Comparison of ENCODE assay signal across 1 cellular context in genomic region chr20:62639765-62640164, GRCh38.
TF ChIP-seq lines count a peak whose summit lies in the region.

No MANE protein-coding gene starts in this region.

TF ChIP-seq in HepG2, 621 proteins besides CTCF, POLR2A, EP300 and RAD21 (continued from another document and continues in another):
- TF ChIP-seq, protein P1, sequence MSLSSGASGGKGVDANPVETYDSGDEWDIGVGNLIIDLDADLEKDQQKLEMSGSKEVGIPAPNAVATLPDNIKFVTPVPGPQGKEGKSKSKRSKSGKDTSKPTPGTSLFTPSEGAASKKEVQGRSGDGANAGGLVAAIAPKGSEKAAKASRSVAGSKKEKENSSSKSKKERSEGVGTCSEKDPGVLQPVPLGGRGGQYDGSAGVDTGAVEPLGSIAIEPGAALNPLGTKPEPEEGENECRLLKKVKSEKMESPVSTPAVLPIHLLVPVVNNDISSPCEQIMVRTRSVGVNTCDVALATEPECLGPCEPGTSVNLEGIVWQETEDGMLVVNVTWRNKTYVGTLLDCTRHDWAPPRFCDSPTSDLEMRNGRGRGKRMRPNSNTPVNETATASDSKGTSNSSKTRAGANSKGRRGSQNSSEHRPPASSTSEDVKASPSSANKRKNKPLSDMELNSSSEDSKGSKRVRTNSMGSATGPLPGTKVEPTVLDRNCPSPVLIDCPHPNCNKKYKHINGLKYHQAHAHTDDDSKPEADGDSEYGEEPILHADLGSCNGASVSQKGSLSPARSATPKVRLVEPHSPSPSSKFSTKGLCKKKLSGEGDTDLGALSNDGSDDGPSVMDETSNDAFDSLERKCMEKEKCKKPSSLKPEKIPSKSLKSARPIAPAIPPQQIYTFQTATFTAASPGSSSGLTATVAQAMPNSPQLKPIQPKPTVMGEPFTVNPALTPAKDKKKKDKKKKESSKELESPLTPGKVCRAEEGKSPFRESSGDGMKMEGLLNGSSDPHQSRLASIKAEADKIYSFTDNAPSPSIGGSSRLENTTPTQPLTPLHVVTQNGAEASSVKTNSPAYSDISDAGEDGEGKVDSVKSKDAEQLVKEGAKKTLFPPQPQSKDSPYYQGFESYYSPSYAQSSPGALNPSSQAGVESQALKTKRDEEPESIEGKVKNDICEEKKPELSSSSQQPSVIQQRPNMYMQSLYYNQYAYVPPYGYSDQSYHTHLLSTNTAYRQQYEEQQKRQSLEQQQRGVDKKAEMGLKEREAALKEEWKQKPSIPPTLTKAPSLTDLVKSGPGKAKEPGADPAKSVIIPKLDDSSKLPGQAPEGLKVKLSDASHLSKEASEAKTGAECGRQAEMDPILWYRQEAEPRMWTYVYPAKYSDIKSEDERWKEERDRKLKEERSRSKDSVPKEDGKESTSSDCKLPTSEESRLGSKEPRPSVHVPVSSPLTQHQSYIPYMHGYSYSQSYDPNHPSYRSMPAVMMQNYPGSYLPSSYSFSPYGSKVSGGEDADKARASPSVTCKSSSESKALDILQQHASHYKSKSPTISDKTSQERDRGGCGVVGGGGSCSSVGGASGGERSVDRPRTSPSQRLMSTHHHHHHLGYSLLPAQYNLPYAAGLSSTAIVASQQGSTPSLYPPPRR (CRISPR knock-in tag; IDR thresholded peaks at IDR 0.05; ENCODE audit: borderline replicate concordance), result peak; percentile 93
- TF ChIP-seq TEAD3 (CRISPR knock-in tag; optimal IDR thresholded peaks at IDR 0.05; ENCODE audit: borderline replicate concordance), result peak; percentile 66
- no peak for TF ChIP-seq SMARCE1 (IDR thresholded peaks at IDR 0.05; ENCODE audit: borderline replicate concordance)
- peak; percentile 78; the same call in 1 of the 2 replicates for TF ChIP-seq MIER3 (CRISPR knock-in tag; IDR thresholded peaks at IDR 0.05; ENCODE audit: borderline replicate concordance)
- TF ChIP-seq ZNF75D (CRISPR knock-in tag; IDR thresholded peaks at IDR 0.05; ENCODE audit: borderline replicate concordance), result no peak
- no peak for TF ChIP-seq ZFY (CRISPR knock-in tag; IDR thresholded peaks at IDR 0.05)
- TF ChIP-seq, protein P2, sequence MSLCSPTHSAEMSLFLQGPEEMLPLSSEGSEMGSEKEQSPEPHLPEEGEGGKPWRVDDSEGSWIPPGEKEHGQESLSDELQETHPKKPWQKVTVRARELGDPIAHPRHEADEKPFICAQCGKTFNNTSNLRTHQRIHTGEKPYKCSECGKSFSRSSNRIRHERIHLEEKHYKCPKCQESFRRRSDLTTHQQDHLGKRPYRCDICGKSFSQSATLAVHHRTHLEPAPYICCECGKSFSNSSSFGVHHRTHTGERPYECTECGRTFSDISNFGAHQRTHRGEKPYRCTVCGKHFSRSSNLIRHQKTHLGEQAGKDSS (CRISPR knock-in tag; IDR thresholded peaks at IDR 0.05; ENCODE audit: borderline replicate concordance, low read depth), result 0 out of 2 replicates have a peak, but pooled peaks have one; percentile 49
- TF ChIP-seq KLF13 (CRISPR knock-in tag; IDR thresholded peaks at IDR 0.05), result no peak
- TF ChIP-seq ZNF766 (CRISPR knock-in tag; IDR thresholded peaks at IDR 0.05; ENCODE audit: borderline replicate concordance), result no peak
- TF ChIP-seq, protein P3, sequence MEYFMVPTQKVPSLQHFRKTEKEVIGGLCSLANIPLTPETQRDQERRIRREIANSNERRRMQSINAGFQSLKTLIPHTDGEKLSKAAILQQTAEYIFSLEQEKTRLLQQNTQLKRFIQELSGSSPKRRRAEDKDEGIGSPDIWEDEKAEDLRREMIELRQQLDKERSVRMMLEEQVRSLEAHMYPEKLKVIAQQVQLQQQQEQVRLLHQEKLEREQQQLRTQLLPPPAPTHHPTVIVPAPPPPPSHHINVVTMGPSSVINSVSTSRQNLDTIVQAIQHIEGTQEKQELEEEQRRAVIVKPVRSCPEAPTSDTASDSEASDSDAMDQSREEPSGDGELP (IDR thresholded peaks at IDR 0.05; ENCODE audit: borderline replicate concordance, low read depth), result peak; percentile 12; the same call in 1 of the 2 replicates
- TF ChIP-seq TCF12 (IDR thresholded peaks at IDR 0.05), result no peak
- 0 out of 2 replicates have a peak, but pooled peaks have one; percentile 83 for TF ChIP-seq TCF12 (CRISPR knock-in tag; IDR thresholded peaks at IDR 0.05)
- no peak for TF ChIP-seq PAF1 (CRISPR knock-in tag; IDR thresholded peaks at IDR 0.05)
- TF ChIP-seq ZNF205 (CRISPR knock-in tag; IDR thresholded peaks at IDR 0.05), result peak; percentile 91
- peak; percentile 55; the same call in 1 of the 2 replicates for TF ChIP-seq ETV5 (CRISPR knock-in tag; IDR thresholded peaks at IDR 0.05; ENCODE audit: borderline replicate concordance)
- TF ChIP-seq, protein P4, sequence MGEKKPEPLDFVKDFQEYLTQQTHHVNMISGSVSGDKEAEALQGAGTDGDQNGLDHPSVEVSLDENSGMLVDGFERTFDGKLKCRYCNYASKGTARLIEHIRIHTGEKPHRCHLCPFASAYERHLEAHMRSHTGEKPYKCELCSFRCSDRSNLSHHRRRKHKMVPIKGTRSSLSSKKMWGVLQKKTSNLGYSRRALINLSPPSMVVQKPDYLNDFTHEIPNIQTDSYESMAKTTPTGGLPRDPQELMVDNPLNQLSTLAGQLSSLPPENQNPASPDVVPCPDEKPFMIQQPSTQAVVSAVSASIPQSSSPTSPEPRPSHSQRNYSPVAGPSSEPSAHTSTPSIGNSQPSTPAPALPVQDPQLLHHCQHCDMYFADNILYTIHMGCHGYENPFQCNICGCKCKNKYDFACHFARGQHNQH (CRISPR knock-in tag; IDR thresholded peaks at IDR 0.05), result peak; percentile 70
- TF ChIP-seq ZNF12 (CRISPR knock-in tag; IDR thresholded peaks at IDR 0.05), result no peak
- no peak for TF ChIP-seq CERS6 (CRISPR knock-in tag; IDR thresholded peaks at IDR 0.05)
- TF ChIP-seq, protein P5, sequence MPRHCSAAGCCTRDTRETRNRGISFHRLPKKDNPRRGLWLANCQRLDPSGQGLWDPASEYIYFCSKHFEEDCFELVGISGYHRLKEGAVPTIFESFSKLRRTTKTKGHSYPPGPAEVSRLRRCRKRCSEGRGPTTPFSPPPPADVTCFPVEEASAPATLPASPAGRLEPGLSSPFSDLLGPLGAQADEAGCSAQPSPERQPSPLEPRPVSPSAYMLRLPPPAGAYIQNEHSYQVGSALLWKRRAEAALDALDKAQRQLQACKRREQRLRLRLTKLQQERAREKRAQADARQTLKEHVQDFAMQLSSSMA (CRISPR knock-in tag; IDR thresholded peaks at IDR 0.05), result no peak
- peak; percentile 38; the same call in 1 of the 2 replicates for TF ChIP-seq THRA (CRISPR knock-in tag; IDR thresholded peaks at IDR 0.05; ENCODE audit: borderline replicate concordance)
- TF ChIP-seq, protein P6, sequence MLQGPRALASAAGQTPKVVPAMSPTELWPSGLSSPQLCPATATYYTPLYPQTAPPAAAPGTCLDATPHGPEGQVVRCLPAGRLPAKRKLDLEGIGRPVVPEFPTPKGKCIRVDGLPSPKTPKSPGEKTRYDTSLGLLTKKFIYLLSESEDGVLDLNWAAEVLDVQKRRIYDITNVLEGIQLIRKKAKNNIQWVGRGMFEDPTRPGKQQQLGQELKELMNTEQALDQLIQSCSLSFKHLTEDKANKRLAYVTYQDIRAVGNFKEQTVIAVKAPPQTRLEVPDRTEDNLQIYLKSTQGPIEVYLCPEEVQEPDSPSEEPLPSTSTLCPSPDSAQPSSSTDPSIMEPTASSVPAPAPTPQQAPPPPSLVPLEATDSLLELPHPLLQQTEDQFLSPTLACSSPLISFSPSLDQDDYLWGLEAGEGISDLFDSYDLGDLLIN (CRISPR knock-in tag; IDR thresholded peaks at IDR 0.05; ENCODE audit: borderline replicate concordance), result no peak
- peak; percentile 86 for TF ChIP-seq ZNF331 (CRISPR knock-in tag; IDR thresholded peaks at IDR 0.05)
- peak; percentile 64; the same call in 1 of the 2 replicates for TF ChIP-seq SOX13 (IDR thresholded peaks at IDR 0.05)
- peak in 1 of 2 experiments; percentile 89; a peak in 2 of 4 replicates for TF ChIP-seq SOX13 (CRISPR knock-in tag; conservative IDR thresholded peaks at IDR 0.05 in 1 of 2, IDR thresholded peaks at IDR 0.05 in 1 of 2)
- TF ChIP-seq KLF11 (CRISPR knock-in tag; IDR thresholded peaks at IDR 0.05), result 0 out of 2 replicates have a peak, but pooled peaks have one; percentile 63
- peak; percentile 43; the same call in 1 of the 2 replicates for TF ChIP-seq PAX8 (CRISPR knock-in tag; IDR thresholded peaks at IDR 0.05; ENCODE audit: borderline replicate concordance)
- TF ChIP-seq GZF1 (CRISPR knock-in tag; IDR thresholded peaks at IDR 0.05), result 0 out of 2 replicates have a peak, but pooled peaks have one; percentile 50
- 0 out of 2 replicates have a peak, but pooled peaks have one; percentile 45 for TF ChIP-seq TFDP2 (CRISPR knock-in tag; IDR thresholded peaks at IDR 0.05)
- no peak for TF ChIP-seq ZNF138 (CRISPR knock-in tag; IDR thresholded peaks at IDR 0.05; ENCODE audit: low read depth)
- TF ChIP-seq ZNF275 (CRISPR knock-in tag; IDR thresholded peaks at IDR 0.05; ENCODE audit: borderline replicate concordance), result 0 out of 2 replicates have a peak, but pooled peaks have one; percentile 77
- peak; percentile 70; the same call in 1 of the 2 replicates for TF ChIP-seq ZNF264 (CRISPR knock-in tag; IDR thresholded peaks at IDR 0.05)
- TF ChIP-seq, protein P7, sequence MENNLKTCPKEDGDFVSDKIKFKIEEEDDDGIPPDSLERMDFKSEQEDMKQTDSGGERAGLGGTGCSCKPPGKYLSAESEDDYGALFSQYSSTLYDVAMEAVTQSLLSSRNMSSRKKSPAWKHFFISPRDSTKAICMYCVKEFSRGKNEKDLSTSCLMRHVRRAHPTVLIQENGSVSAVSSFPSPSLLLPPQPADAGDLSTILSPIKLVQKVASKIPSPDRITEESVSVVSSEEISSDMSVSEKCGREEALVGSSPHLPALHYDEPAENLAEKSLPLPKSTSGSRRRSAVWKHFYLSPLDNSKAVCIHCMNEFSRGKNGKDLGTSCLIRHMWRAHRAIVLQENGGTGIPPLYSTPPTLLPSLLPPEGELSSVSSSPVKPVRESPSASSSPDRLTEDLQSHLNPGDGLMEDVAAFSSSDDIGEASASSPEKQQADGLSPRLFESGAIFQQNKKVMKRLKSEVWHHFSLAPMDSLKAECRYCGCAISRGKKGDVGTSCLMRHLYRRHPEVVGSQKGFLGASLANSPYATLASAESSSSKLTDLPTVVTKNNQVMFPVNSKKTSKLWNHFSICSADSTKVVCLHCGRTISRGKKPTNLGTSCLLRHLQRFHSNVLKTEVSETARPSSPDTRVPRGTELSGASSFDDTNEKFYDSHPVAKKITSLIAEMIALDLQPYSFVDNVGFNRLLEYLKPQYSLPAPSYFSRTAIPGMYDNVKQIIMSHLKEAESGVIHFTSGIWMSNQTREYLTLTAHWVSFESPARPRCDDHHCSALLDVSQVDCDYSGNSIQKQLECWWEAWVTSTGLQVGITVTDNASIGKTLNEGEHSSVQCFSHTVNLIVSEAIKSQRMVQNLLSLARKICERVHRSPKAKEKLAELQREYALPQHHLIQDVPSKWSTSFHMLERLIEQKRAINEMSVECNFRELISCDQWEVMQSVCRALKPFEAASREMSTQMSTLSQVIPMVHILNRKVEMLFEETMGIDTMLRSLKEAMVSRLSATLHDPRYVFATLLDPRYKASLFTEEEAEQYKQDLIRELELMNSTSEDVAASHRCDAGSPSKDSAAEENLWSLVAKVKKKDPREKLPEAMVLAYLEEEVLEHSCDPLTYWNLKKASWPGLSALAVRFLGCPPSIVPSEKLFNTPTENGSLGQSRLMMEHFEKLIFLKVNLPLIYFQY (CRISPR knock-in tag; IDR thresholded peaks at IDR 0.05; ENCODE audit: borderline replicate concordance), result peak; percentile 74; the same call in 1 of the 2 replicates
- TF ChIP-seq, protein P8, sequence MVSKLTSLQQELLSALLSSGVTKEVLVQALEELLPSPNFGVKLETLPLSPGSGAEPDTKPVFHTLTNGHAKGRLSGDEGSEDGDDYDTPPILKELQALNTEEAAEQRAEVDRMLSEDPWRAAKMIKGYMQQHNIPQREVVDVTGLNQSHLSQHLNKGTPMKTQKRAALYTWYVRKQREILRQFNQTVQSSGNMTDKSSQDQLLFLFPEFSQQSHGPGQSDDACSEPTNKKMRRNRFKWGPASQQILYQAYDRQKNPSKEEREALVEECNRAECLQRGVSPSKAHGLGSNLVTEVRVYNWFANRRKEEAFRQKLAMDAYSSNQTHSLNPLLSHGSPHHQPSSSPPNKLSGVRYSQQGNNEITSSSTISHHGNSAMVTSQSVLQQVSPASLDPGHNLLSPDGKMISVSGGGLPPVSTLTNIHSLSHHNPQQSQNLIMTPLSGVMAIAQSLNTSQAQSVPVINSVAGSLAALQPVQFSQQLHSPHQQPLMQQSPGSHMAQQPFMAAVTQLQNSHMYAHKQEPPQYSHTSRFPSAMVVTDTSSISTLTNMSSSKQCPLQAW (CRISPR knock-in tag; IDR thresholded peaks at IDR 0.05), result peak; percentile 77; the same call in 1 of the 2 replicates
- no peak for TF ChIP-seq ZNF441 (CRISPR knock-in tag; IDR thresholded peaks at IDR 0.05; ENCODE audit: borderline replicate concordance)
